In the genomic region with DNA sequence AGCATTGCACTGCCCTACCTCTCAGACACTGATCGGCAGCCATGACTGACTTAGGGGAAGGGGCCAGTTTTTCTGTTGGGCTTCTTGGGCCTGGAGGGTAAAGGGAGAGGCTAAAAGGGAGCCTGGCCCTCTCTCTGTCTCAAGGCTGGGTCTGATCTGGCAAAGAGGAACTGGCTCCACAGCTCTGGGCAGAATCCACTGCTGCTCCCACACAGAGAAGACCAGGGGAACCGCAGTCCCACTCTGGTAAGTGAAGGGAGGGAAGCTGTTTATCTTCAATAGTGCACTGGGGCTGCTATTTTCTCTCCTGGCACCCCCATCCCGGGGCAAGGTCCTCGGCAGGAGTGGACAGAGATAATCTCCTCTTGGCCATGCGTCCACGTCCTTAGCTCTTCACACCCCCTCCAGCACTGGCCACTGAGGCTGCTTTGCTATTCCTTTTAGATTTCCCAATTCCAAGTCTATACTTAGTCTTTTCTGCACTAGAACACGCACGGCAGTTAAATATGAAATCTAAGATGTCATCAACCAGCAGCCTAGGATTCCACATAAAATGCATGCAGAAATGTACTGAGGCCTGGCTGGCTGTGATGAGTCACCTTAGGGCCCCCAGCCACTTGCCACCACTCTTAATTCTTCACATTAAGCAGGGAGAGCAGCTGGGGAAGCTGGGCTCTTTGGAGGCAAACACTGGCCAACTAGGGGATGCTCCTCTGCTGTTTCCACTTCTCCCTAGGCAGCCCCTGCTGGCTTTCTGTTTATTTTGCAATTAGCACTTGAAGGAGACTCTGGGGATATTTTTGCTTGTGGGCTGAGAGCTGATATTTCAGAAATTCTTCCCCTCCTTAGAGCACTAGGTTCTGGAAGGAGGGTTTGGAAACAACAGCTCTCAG, we compare ENCODE assay signal across 1 cellular context.
TF ChIP-seq lines count a peak whose summit lies in the region.

No MANE protein-coding gene starts in this region.

TF ChIP-seq in IMR-90, 13 proteins besides CTCF, POLR2A, EP300 and RAD21 (continued from another document):
- TF ChIP-seq, protein P1, sequence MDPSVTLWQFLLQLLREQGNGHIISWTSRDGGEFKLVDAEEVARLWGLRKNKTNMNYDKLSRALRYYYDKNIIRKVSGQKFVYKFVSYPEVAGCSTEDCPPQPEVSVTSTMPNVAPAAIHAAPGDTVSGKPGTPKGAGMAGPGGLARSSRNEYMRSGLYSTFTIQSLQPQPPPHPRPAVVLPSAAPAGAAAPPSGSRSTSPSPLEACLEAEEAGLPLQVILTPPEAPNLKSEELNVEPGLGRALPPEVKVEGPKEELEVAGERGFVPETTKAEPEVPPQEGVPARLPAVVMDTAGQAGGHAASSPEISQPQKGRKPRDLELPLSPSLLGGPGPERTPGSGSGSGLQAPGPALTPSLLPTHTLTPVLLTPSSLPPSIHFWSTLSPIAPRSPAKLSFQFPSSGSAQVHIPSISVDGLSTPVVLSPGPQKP (IDR thresholded peaks at IDR 0.05; ENCODE audit: borderline replicate concordance, low read depth, low read length), result no peak
- TF ChIP-seq, protein P2, sequence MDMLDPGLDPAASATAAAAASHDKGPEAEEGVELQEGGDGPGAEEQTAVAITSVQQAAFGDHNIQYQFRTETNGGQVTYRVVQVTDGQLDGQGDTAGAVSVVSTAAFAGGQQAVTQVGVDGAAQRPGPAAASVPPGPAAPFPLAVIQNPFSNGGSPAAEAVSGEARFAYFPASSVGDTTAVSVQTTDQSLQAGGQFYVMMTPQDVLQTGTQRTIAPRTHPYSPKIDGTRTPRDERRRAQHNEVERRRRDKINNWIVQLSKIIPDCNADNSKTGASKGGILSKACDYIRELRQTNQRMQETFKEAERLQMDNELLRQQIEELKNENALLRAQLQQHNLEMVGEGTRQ (IDR thresholded peaks at IDR 0.05; ENCODE audit: low read depth, low read length), result no peak
- TF ChIP-seq RFX5 (IDR thresholded peaks at IDR 0.05; ENCODE audit: low read depth, low read length), result no peak
